Comparison of ENCODE assay signal across 1 cellular context in the genomic region with DNA sequence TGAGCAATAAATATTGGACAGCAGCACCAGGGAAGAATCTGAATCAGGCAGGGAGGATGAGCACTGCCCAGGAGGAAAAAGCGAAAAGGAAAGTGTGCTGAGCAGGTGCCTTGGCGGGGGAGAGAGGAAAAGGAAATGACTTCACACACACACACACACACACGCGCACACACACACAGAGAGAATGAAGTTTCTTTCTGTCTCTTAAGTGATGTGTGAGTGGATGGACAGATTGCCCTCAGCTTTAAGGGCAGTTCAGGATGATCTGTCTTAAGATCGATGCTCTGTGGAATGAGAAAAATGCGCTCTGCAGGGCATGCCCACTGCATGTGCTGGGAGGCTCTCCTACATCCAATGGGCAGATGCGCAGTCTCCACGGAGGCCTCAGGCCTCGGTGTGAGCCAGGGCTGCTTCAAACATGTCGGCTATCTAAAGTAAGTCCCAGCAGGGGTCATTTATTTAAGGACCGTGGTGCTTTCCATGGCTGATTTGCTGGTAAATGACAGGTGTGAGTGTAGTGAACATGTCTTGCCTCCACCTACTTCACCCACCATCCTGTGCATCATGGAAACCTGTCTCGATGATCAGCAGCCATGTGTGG.
TF ChIP-seq lines count a peak whose summit lies in the region.

No MANE protein-coding gene starts in this region.

TF ChIP-seq in GM12878, 131 proteins besides CTCF, POLR2A, EP300 and RAD21 (continued from another document and continues in another):
- TF ChIP-seq, protein P1, sequence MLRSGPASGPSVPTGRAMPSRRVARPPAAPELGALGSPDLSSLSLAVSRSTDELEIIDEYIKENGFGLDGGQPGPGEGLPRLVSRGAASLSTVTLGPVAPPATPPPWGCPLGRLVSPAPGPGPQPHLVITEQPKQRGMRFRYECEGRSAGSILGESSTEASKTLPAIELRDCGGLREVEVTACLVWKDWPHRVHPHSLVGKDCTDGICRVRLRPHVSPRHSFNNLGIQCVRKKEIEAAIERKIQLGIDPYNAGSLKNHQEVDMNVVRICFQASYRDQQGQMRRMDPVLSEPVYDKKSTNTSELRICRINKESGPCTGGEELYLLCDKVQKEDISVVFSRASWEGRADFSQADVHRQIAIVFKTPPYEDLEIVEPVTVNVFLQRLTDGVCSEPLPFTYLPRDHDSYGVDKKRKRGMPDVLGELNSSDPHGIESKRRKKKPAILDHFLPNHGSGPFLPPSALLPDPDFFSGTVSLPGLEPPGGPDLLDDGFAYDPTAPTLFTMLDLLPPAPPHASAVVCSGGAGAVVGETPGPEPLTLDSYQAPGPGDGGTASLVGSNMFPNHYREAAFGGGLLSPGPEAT (IDR thresholded peaks at IDR 0.05; ENCODE audit: low read depth): peak; percentile 65
- TF ChIP-seq, protein P2, sequence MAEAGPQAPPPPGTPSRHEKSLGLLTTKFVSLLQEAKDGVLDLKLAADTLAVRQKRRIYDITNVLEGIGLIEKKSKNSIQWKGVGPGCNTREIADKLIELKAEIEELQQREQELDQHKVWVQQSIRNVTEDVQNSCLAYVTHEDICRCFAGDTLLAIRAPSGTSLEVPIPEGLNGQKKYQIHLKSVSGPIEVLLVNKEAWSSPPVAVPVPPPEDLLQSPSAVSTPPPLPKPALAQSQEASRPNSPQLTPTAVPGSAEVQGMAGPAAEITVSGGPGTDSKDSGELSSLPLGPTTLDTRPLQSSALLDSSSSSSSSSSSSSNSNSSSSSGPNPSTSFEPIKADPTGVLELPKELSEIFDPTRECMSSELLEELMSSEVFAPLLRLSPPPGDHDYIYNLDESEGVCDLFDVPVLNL (IDR thresholded peaks at IDR 0.05; ENCODE audit: low read depth, low read length): no peak
- TF ChIP-seq, protein P3, sequence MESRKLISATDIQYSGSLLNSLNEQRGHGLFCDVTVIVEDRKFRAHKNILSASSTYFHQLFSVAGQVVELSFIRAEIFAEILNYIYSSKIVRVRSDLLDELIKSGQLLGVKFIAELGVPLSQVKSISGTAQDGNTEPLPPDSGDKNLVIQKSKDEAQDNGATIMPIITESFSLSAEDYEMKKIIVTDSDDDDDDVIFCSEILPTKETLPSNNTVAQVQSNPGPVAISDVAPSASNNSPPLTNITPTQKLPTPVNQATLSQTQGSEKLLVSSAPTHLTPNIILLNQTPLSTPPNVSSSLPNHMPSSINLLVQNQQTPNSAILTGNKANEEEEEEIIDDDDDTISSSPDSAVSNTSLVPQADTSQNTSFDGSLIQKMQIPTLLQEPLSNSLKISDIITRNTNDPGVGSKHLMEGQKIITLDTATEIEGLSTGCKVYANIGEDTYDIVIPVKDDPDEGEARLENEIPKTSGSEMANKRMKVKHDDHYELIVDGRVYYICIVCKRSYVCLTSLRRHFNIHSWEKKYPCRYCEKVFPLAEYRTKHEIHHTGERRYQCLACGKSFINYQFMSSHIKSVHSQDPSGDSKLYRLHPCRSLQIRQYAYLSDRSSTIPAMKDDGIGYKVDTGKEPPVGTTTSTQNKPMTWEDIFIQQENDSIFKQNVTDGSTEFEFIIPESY (IDR thresholded peaks at IDR 0.05): no peak
- TF ChIP-seq JUNB (IDR thresholded peaks at IDR 0.05) (peak; percentile 38), TAF1 (IDR thresholded peaks at IDR 0.05; ENCODE audit: borderline replicate concordance, low read depth, low read length) (peak; percentile 82), EED (IDR thresholded peaks at IDR 0.05; ENCODE audit: low read depth) (peak; percentile 1), YBX1 (IDR thresholded peaks at IDR 0.05) (no peak), NRF1 (conservative IDR thresholded peaks at IDR 0.05; ENCODE audit: low read depth, low read length) (0 out of 2 replicates have a peak, but pooled peaks have one; percentile 8), SUPT20H (IDR thresholded peaks at IDR 0.05; ENCODE audit: borderline replicate concordance, control insufficient read depth, low read depth, low read length) (no peak), NFIC (IDR thresholded peaks at IDR 0.05; ENCODE audit: low read depth, low read length) (no peak), SMARCA5 (IDR thresholded peaks at IDR 0.05) (0 out of 2 replicates have a peak, but pooled peaks have one; percentile 60), POU2F2 (IDR thresholded peaks at IDR 0.05; ENCODE audit: borderline replicate concordance, low read depth, low read length) (peak; percentile 53; the same call in 2 of the 3 replicates), MYC (IDR thresholded peaks at IDR 0.05; ENCODE audit: insufficient read depth, insufficient read length, insufficient replicate concordance, low read length, severe bottlenecking) (peak; percentile 87), CBX5 (IDR thresholded peaks at IDR 0.05; ENCODE audit: low read depth) (no peak; the same call in 1 of the 2 replicates), PML (IDR thresholded peaks at IDR 0.05; ENCODE audit: low read length) (peak; percentile 89), FOS (IDR thresholded peaks at IDR 0.05; ENCODE audit: borderline replicate concordance, extremely low read depth, insufficient read length) (no peak), BHLHE40 (IDR thresholded peaks at IDR 0.05; ENCODE audit: borderline replicate concordance in 1 of 2, low read depth in 2 of 2, low read length in 1 of 2) (peak; percentile 86 to 91), ESRRA (IDR thresholded peaks at IDR 0.05; ENCODE audit: low read length) (no peak), LARP7 (IDR thresholded peaks at IDR 0.05) (no peak), HCFC1 (IDR thresholded peaks at IDR 0.05; ENCODE audit: low read length) (0 out of 2 replicates have a peak, but pooled peaks have one; percentile 40), SMAD5 (IDR thresholded peaks at IDR 0.05; ENCODE audit: low read depth) (peak; percentile 90), ZNF24 (IDR thresholded peaks at IDR 0.05) (0 out of 2 replicates have a peak, but pooled peaks have one; percentile 9), STAT1 (conservative IDR thresholded peaks at IDR 0.05) (no peak), CBX3 (IDR thresholded peaks at IDR 0.05; ENCODE audit: borderline replicate concordance, low read depth) (no peak), WRNIP1 (IDR thresholded peaks at IDR 0.05; ENCODE audit: borderline replicate concordance, low read depth, low read length) (no peak; the same call in 1 of the 2 replicates)
- TF ChIP-seq, protein P4, sequence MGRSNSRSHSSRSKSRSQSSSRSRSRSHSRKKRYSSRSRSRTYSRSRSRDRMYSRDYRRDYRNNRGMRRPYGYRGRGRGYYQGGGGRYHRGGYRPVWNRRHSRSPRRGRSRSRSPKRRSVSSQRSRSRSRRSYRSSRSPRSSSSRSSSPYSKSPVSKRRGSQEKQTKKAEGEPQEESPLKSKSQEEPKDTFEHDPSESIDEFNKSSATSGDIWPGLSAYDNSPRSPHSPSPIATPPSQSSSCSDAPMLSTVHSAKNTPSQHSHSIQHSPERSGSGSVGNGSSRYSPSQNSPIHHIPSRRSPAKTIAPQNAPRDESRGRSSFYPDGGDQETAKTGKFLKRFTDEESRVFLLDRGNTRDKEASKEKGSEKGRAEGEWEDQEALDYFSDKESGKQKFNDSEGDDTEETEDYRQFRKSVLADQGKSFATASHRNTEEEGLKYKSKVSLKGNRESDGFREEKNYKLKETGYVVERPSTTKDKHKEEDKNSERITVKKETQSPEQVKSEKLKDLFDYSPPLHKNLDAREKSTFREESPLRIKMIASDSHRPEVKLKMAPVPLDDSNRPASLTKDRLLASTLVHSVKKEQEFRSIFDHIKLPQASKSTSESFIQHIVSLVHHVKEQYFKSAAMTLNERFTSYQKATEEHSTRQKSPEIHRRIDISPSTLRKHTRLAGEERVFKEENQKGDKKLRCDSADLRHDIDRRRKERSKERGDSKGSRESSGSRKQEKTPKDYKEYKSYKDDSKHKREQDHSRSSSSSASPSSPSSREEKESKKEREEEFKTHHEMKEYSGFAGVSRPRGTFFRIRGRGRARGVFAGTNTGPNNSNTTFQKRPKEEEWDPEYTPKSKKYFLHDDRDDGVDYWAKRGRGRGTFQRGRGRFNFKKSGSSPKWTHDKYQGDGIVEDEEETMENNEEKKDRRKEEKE (IDR thresholded peaks at IDR 0.05): no peak
- TF ChIP-seq, protein P5, sequence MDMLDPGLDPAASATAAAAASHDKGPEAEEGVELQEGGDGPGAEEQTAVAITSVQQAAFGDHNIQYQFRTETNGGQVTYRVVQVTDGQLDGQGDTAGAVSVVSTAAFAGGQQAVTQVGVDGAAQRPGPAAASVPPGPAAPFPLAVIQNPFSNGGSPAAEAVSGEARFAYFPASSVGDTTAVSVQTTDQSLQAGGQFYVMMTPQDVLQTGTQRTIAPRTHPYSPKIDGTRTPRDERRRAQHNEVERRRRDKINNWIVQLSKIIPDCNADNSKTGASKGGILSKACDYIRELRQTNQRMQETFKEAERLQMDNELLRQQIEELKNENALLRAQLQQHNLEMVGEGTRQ (IDR thresholded peaks at IDR 0.05; ENCODE audit: borderline replicate concordance, low read depth, low read length): no peak
- TF ChIP-seq, protein P6, sequence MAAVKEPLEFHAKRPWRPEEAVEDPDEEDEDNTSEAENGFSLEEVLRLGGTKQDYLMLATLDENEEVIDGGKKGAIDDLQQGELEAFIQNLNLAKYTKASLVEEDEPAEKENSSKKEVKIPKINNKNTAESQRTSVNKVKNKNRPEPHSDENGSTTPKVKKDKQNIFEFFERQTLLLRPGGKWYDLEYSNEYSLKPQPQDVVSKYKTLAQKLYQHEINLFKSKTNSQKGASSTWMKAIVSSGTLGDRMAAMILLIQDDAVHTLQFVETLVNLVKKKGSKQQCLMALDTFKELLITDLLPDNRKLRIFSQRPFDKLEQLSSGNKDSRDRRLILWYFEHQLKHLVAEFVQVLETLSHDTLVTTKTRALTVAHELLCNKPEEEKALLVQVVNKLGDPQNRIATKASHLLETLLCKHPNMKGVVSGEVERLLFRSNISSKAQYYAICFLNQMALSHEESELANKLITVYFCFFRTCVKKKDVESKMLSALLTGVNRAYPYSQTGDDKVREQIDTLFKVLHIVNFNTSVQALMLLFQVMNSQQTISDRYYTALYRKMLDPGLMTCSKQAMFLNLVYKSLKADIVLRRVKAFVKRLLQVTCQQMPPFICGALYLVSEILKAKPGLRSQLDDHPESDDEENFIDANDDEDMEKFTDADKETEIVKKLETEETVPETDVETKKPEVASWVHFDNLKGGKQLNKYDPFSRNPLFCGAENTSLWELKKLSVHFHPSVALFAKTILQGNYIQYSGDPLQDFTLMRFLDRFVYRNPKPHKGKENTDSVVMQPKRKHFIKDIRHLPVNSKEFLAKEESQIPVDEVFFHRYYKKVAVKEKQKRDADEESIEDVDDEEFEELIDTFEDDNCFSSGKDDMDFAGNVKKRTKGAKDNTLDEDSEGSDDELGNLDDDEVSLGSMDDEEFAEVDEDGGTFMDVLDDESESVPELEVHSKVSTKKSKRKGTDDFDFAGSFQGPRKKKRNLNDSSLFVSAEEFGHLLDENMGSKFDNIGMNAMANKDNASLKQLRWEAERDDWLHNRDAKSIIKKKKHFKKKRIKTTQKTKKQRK (IDR thresholded peaks at IDR 0.05; ENCODE audit: low read depth, low read length): no peak
- TF ChIP-seq, protein P7, sequence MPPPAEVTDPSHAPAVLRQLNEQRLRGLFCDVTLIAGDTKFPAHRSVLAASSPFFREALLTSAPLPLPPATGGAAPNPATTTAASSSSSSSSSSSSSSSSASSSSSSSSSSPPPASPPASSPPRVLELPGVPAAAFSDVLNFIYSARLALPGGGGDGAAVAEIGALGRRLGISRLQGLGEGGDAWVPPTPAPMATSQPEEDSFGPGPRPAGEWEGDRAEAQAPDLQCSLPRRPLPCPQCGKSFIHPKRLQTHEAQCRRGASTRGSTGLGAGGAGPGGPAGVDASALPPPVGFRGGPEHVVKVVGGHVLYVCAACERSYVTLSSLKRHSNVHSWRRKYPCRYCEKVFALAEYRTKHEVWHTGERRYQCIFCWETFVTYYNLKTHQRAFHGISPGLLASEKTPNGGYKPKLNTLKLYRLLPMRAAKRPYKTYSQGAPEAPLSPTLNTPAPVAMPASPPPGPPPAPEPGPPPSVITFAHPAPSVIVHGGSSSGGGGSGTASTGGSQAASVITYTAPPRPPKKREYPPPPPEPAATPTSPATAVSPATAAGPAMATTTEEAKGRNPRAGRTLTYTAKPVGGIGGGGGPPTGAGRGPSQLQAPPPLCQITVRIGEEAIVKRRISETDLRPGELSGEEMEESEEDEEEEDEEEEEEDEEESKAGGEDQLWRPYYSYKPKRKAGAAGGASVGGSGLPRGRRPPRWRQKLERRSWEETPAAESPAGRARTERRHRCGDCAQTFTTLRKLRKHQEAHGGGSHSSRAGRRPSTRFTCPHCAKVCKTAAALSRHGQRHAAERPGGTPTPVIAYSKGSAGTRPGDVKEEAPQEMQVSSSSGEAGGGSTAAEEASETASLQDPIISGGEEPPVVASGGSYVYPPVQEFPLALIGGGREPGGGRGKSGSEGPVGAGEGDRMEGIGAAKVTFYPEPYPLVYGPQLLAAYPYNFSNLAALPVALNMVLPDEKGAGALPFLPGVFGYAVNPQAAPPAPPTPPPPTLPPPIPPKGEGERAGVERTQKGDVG (CRISPR knock-in tag; IDR thresholded peaks at IDR 0.05): no peak
- TF ChIP-seq, protein P8, sequence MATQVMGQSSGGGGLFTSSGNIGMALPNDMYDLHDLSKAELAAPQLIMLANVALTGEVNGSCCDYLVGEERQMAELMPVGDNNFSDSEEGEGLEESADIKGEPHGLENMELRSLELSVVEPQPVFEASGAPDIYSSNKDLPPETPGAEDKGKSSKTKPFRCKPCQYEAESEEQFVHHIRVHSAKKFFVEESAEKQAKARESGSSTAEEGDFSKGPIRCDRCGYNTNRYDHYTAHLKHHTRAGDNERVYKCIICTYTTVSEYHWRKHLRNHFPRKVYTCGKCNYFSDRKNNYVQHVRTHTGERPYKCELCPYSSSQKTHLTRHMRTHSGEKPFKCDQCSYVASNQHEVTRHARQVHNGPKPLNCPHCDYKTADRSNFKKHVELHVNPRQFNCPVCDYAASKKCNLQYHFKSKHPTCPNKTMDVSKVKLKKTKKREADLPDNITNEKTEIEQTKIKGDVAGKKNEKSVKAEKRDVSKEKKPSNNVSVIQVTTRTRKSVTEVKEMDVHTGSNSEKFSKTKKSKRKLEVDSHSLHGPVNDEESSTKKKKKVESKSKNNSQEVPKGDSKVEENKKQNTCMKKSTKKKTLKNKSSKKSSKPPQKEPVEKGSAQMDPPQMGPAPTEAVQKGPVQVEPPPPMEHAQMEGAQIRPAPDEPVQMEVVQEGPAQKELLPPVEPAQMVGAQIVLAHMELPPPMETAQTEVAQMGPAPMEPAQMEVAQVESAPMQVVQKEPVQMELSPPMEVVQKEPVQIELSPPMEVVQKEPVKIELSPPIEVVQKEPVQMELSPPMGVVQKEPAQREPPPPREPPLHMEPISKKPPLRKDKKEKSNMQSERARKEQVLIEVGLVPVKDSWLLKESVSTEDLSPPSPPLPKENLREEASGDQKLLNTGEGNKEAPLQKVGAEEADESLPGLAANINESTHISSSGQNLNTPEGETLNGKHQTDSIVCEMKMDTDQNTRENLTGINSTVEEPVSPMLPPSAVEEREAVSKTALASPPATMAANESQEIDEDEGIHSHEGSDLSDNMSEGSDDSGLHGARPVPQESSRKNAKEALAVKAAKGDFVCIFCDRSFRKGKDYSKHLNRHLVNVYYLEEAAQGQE (IDR thresholded peaks at IDR 0.05; ENCODE audit: low read depth, low read length): no peak
- TF ChIP-seq, protein P9, sequence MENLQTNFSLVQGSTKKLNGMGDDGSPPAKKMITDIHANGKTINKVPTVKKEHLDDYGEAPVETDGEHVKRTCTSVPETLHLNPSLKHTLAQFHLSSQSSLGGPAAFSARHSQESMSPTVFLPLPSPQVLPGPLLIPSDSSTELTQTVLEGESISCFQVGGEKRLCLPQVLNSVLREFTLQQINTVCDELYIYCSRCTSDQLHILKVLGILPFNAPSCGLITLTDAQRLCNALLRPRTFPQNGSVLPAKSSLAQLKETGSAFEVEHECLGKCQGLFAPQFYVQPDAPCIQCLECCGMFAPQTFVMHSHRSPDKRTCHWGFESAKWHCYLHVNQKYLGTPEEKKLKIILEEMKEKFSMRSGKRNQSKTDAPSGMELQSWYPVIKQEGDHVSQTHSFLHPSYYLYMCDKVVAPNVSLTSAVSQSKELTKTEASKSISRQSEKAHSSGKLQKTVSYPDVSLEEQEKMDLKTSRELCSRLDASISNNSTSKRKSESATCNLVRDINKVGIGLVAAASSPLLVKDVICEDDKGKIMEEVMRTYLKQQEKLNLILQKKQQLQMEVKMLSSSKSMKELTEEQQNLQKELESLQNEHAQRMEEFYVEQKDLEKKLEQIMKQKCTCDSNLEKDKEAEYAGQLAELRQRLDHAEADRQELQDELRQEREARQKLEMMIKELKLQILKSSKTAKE (IDR thresholded peaks at IDR 0.05; ENCODE audit: low read depth, poor library complexity, severe bottlenecking): no peak
